Comparison of ENCODE assay signal across 33 cellular contexts in genomic region chr3:165682734-165683133, GRCh38.
"Had no signal": no experiment of that assay in that cellular context is flagged by ENCODE, and none has a peak within 500 bp of the region (broad histone marks: within the 10 kb centered on the region; RNA-seq: fewer than 3 reads in every experiment).

No MANE protein-coding gene starts in this region.

- H3K9me3 ChIP-seq: adrenal gland, ascending aorta, body of pancreas, breast epithelium had no signal

- H3K4me3 ChIP-seq: adrenal gland, ascending aorta, body of pancreas, breast epithelium, cardiac muscle cell had no signal

- H3K27me3 ChIP-seq: adrenal gland, ascending aorta, body of pancreas, brain microvascular endothelial cell, breast epithelium, cardiac muscle cell had no signal

- H3K27ac ChIP-seq: adrenal gland, ascending aorta, body of pancreas, brain microvascular endothelial cell, breast epithelium, cardiac muscle cell had no signal

- FAIRE-seq: astrocyte, bronchial epithelial cell had no signal

- H3K4me1 ChIP-seq: adrenal gland, ascending aorta, body of pancreas, breast epithelium had no signal

- ATAC-seq: activated naive CD4-positive, alpha-beta T cell treated with anti-CD3 and anti-CD28 coated beads, Interleukin-2, amount 50 U/mL, for 72 hours; activated naive CD8-positive, alpha-beta T cell treated with anti-CD3 and anti-CD28 coated beads, Interleukin-2, amount 50 U/mL, for 24 hours; activated T-cell treated with anti-CD3 and anti-CD28 coated beads, Interleukin-2, amount 50 U/mL, for 4 hours; activated T-cell treated with anti-CD3 and anti-CD28 coated beads, Interleukin-2, amount 50 U/mL, for 72 hours; activated T-helper 17 cell treated with anti-CD3 and anti-CD28 coated beads, Interleukin-2, amount 50 U/mL, for 72 hours; body of pancreas had no signal

- H3K36me3 ChIP-seq: adrenal gland, ascending aorta, brain microvascular endothelial cell, breast epithelium, cardiac muscle cell had no signal

- DNase-seq: activated effector memory CD4-positive, alpha-beta T cell treated with anti-CD3 and anti-CD28 coated beads, Interleukin-2, amount 50 U/mL, for 16 hours; activated effector memory CD4-positive, alpha-beta T cell treated with Interleukin-2 at 50 U/mL for 16 hours; activated gamma-delta T cell; activated gamma-delta T cell treated with Interleukin-2 at 50 U/mL for 16 hours; activated naive CD4-positive, alpha-beta T cell; activated naive CD4-positive, alpha-beta T cell treated with anti-CD3 and anti-CD28 coated beads for 36 hours; activated naive CD4-positive, alpha-beta T cell treated with anti-CD3 and anti-CD28 coated beads, Interleukin-2, amount 10 ng/mL, durations not matched to agents 7 days and 5 days; activated naive CD4-positive, alpha-beta T cell treated with anti-CD3 and anti-CD28 coated beads, Interleukin-2, amount 50 U/mL, for 16 hours; activated naive CD4-positive, alpha-beta T cell treated with Interleukin-2 at 50 U/mL for 16 hours; activated naive CD8-positive, alpha-beta T cell treated with anti-CD3 and anti-CD28 coated beads for 36 hours; activated naive CD8-positive, alpha-beta T cell treated with anti-CD3 and anti-CD28 coated beads, Interleukin-2, amount 10 ng/mL, durations not matched to agents 7 days and 5 days; activated naive CD8-positive, alpha-beta T cell treated with anti-CD3 and anti-CD28 coated beads, Interleukin-2, amount 50 U/mL, for 24 hours; activated T-cell treated with anti-CD3 and anti-CD28 coated beads, Interleukin-2, amount 50 U/mL, for 24 hours; activated T-cell treated with anti-CD3 and anti-CD28 coated beads, Interleukin-2, amount 50 U/mL, for 4 hours; activated T-cell treated with anti-CD3 and anti-CD28 coated beads, Interleukin-2, amount 50 U/mL, for 48 hours; activated T-cell treated with anti-CD3 and anti-CD28 coated beads, Interleukin-2, amount 50 U/mL, for 72 hours; adrenal gland; amniotic stem cell; amygdala; anterior cingulate cortex; aorta; body of pancreas; brain microvascular endothelial cell; caudate nucleus; central memory CD4-positive, alpha-beta T cell; cerebellar nuclear complex had no signal
